8 cellular contexts compared by ENCODE assay signal in the genomic region with DNA sequence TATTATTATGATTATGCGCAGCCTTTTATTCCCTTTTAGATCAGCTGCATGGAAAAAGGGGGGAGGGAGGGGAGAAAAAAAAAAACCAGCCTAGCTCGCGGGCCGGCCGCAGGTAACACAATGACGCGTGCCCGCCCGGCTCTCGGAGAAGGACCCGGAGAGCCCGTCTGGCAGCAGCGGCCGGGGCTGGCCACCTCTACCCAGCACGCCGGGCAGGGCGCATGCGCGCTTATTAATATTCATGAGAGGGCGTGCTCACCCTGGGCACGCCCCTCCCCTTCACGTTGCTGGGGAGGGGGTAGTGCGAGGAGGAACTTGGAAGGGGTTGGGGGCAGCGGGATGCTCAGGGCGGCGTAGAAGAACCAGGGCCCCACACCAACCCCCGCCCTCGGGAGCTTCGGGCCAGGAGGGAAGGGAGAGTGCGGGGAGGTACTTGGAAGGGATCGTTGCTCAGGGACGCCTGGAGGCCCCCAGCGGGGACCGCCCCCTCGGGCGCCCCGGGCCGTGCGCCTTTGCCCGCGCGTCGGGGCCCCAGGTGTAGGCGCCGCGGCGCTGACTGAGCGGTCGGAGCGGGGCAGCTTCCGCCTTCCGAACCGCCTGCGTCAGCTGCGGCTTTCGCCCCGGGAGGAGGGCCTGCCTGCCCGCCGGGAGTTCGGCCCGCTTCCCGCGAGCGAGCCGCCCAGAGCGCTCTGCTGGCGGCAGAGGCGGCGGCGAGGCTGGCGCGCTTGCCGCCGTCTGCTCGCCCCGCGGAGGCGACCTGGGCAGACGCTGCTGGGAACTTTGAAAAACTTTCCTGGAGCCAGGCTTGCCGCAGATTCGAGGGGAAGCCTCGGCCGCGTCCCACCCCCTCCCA. TPM values are rescaled to one million over a fixed set of nuclear protein-coding genes. Genes with fewer than 3 reads are reported as not detected.
DNase-seq lines count a peak whose midpoint lies in the region; ATAC-seq, FAIRE-seq and TF ChIP-seq lines count a peak whose summit lies in the region.

Gene JAG1, minus strand, starts transcription at position 169 of the 853 bp plus-strand sequence. CDS start 469 bp downstream, outside the sequence.

- H3K4me3 Mint-ChIP-seq in CD4-positive, alpha-beta memory T cell, result peak within 1 kb of the TSS; percentile 77 to 87 (median 84)

- WGBS in liver, result under 1% methylated on average over 84 of the region's 84 CpGs

- peak within 1 kb of the TSS; percentile 50 to 51 for H3K9ac ChIP-seq in liver (ENCODE audit: low read depth in 1 of 2, low read length in 2 of 2)

- no peak for TF ChIP-seq CTCF in liver (IDR thresholded peaks at IDR 0.05; ENCODE audit: low read depth, low read length, missing input control)

- H3K27me3 ChIP-seq in CD4-positive, alpha-beta memory T cell (ENCODE audit: insufficient read depth, low read length), result peaks cover 11% of the 10 kb centered on the region
- H3K27me3 ChIP-seq in liver (ENCODE audit: control insufficient read depth in 4 of 4, insufficient read depth in 4 of 4, low read length in 3 of 4), result no peaks in the 10 kb centered on the region

- peak in 1 of 2 donors; percentile 35 for TF ChIP-seq RAD21 in liver (IDR thresholded peaks at IDR 0.05)

- peak; percentile 18 to 67 (median 38) for DNase-seq in CD4-positive, alpha-beta memory T cell
- peak; percentile 72 for DNase-seq in GM19239 (ENCODE audit: insufficient read length, low spot score)
- peak; percentile 72 for DNase-seq in NCI-H226
- DNase-seq in ecto neural progenitor cell (ENCODE audit: low spot score), result peak; percentile 97
- peak in 2 of 3 donors; percentile 37 to 56 for DNase-seq in stimulated activated CD4-positive, alpha-beta T cell treated with anti-CD3 and anti-CD28 coated beads, TNF-alpha, amount 100 ng/mL, for 48 hours (ENCODE audit: low read depth in 3 of 3)

- H3K27me3 Mint-ChIP-seq in CD4-positive, alpha-beta memory T cell, result peaks cover 45 to 55% of the 10 kb centered on the region in 2 donors

- H3K27ac Mint-ChIP-seq in CD4-positive, alpha-beta memory T cell, result peak within 1 kb of the TSS in 3 of 7 donors; percentile 53 to 84 (median 61)

- H3K4me1 Mint-ChIP-seq in CD4-positive, alpha-beta memory T cell, result peaks cover 4 to 35% (median 21%) of the 10 kb centered on the region in 4 donors

- H3K27ac ChIP-seq in CD4-positive, alpha-beta memory T cell (ENCODE audit: low read depth, low read length), result no peak within 1 kb of the TSS
- H3K27ac ChIP-seq in liver (ENCODE audit: low read depth in 1 of 2, low read length in 2 of 2), result peak within 1 kb of the TSS; percentile 90

- peak within 1 kb of the TSS in 1 of 2 donors; percentile 38 for H3K4me3 ChIP-seq in CD4-positive, alpha-beta memory T cell (ENCODE audit: low read length in 2 of 2)
- H3K4me3 ChIP-seq in liver (ENCODE audit: low read depth in 1 of 3, low read length in 3 of 3), result peak within 1 kb of the TSS; percentile 80 to 94 (median 80)

- intact Hi-C loops in CD4-positive, alpha-beta memory T cell (cut with micrococcal nuclease), result no loop called here

- ATAC-seq in HG03342 (IDR thresholded peaks at IDR 0.05; ENCODE audit: unreplicated experiment), result peak; percentile 54
- ATAC-seq in activated CD4-positive, CD25-positive, alpha-beta regulatory T cell treated with anti-CD3 and anti-CD28 coated beads, Interleukin-2, amount 50 U/mL, for 24 hours, result peak; percentile 47 to 52

- no peaks in the 10 kb centered on the region for H3K9me3 ChIP-seq in CD4-positive, alpha-beta memory T cell (ENCODE audit: control insufficient read depth in 1 of 2, low read length in 2 of 2)
- no peaks in the 10 kb centered on the region for H3K9me3 ChIP-seq in liver (ENCODE audit: control insufficient read depth in 4 of 4, low read length in 3 of 4)

- no peaks in the 10 kb centered on the region for H3K36me3 ChIP-seq in CD4-positive, alpha-beta memory T cell (ENCODE audit: insufficient read depth, low read length)
- no peaks in the 10 kb centered on the region for H3K36me3 ChIP-seq in liver (ENCODE audit: control insufficient read depth in 4 of 4, insufficient read depth in 3 of 4, low read depth in 1 of 4, low read length in 3 of 4)

- peaks cover 0 to 2% (median 0%) of the 10 kb centered on the region in 8 donors for H3K9me3 Mint-ChIP-seq in CD4-positive, alpha-beta memory T cell

- CTCF ChIA-PET in CD4-positive, alpha-beta memory T cell (lab: Charles Lee; ENCODE audit: partially characterized antibody), result interaction anchor here (0.9 kb wide), 1 partner anchor 15 kb away, joined by 3 read pairs; no protein-coding TSS in a partner anchor

- H3K36me3 Mint-ChIP-seq in CD4-positive, alpha-beta memory T cell, result no peaks in the 10 kb centered on the region

- FAIRE-seq in GM19239 (lab: Jason Lieb, UNC), result peak; percentile 88

- H3K4me1 ChIP-seq in CD4-positive, alpha-beta memory T cell (ENCODE audit: insufficient read depth, low read length), result peaks cover 17% of the 10 kb centered on the region
- H3K4me1 ChIP-seq in liver (ENCODE audit: control insufficient read depth in 4 of 4, insufficient read depth in 4 of 4, low read length in 3 of 4), result peaks cover 3 to 29% (median 7%) of the 10 kb centered on the region in 4 donors

- POLR2A ChIA-PET in CD4-positive, alpha-beta memory T cell (lab: Charles Lee; ENCODE audit: partially characterized antibody), result no interaction called here

TF ChIP-seq in liver, 16 proteins besides CTCF, POLR2A, EP300 and RAD21:
- TF ChIP-seq NR2F2 (IDR thresholded peaks at IDR 0.05), result no peak
- peak; percentile 55 for TF ChIP-seq REST (IDR thresholded peaks at IDR 0.05)
- TF ChIP-seq RXRA (IDR thresholded peaks at IDR 0.05), result no peak
- peak; percentile 73 for TF ChIP-seq TAF1 (conservative IDR thresholded peaks at IDR 0.05)
TF ChIP-seq in liver: peak in this region for 2.

RNA-seq across cellular contexts. Expression of gene JAG1, which starts in this region (rescaled TPM):
- under 1 TPM; 0.29 to 0.61 TPM for total RNA-seq in CD4-positive, alpha-beta memory T cell
- 1 to 10 TPM in 1 of 2 donors, under 1 TPM in 1; 0.04 to 1.9 TPM for polyA plus RNA-seq in CD4-positive, alpha-beta memory T cell
- 10 to 100 TPM in 1 of 2 donors, 1 to 10 TPM in 1; 6.3 to 16.6 TPM for total RNA-seq in liver
- polyA plus RNA-seq in liver, result 1 to 10 TPM; 1.8 to 3.0 TPM

Comparison
In these comparisons a context has a peak if more than half of its experiments do, and no peak if none do; other contexts are left out.
1. RNA of gene JAG1 (total RNA-seq): 6.3 to 16.6 TPM in liver; 0.29 to 0.61 TPM in CD4-positive, alpha-beta memory T cell; every median in the first group is over 4 times any median in the second.
2. DNase-seq: peak in every context shown above with its lines; median percentile 97 in ecto neural progenitor cell; 72 in GM19239; 72 in NCI-H226; 46 in stimulated activated CD4-positive, alpha-beta T cell treated with anti-CD3 and anti-CD28 coated beads, TNF-alpha, amount 100 ng/mL, for 48 hours; 38 in CD4-positive, alpha-beta memory T cell.